Comparison of ENCODE assay signal across 1 cellular context in the genomic region with DNA sequence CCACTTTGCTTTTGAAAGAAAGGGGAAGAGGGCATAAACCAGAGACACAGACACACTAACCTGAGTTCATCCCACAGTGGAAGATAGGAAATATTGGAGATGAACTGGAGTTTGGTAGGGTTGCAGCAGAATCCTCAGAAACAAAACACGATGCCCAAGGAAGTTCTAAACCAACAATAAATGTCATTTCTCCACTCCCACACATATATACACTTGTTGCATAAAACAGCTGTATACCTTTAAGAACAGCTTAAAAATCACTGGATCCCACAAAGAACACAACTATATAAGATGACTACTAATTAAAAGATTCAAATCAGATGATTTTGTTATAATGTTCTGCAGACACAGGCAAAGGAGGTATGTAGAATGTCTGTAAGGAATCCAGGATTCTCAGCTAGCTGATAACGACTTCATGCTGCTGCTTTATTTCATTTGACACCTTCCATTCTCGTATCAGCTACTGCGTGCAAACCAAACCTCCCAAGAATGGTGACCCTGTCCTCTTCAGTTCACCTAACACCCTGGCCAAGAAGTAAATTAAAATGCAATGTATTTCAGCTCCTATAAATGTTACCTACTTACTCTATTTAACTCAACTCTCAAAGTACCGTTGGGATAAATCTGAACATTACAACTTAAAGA.
TF ChIP-seq lines count a peak whose summit lies in the region.

No MANE protein-coding gene starts in this region.

TF ChIP-seq in WTC11, 78 proteins besides CTCF, POLR2A, EP300 and RAD21 (continued from another document):
- no peak for TF ChIP-seq MLX (CRISPR knock-in tag; IDR thresholded peaks at IDR 0.05)
- no peak for TF ChIP-seq ZBTB43 (CRISPR knock-in tag; IDR thresholded peaks at IDR 0.05)
- TF ChIP-seq ZNF281 (CRISPR knock-in tag; IDR thresholded peaks at IDR 0.05), result no peak
- no peak for TF ChIP-seq ZNF138 (CRISPR knock-in tag; conservative IDR thresholded peaks at IDR 0.05)
- TF ChIP-seq EMX1 (CRISPR knock-in tag; IDR thresholded peaks at IDR 0.05), result no peak
- no peak for TF ChIP-seq SMAD3 (CRISPR knock-in tag; IDR thresholded peaks at IDR 0.05; ENCODE audit: borderline replicate concordance)
- TF ChIP-seq ZNF423 (CRISPR knock-in tag; IDR thresholded peaks at IDR 0.05), result no peak
